18 cellular contexts compared by ENCODE assay signal in genomic region chr1:43866201-43866600, GRCh38.
DNase-seq lines count a peak whose midpoint lies in the region; ATAC-seq, FAIRE-seq and TF ChIP-seq lines count a peak whose summit lies in the region.
"Had no signal": no experiment of that assay in that cellular context is flagged by ENCODE, and none has a peak within 500 bp of the region (broad histone marks: within the 10 kb centered on the region; RNA-seq: fewer than 3 reads in every experiment).

No MANE protein-coding gene starts in this region.

- FAIRE-seq in K562 (lab: Jason Lieb, UNC): no peak
- FAIRE-seq: G401.6, GM12891 had no signal

- TF ChIP-seq EP300 in K562 (IDR thresholded peaks at IDR 0.05; ENCODE audit: low read length): no peak

- H3K9me3 Mint-ChIP-seq in activated CD4-positive, alpha-beta T cell treated with anti-CD3 and anti-CD28 coated beads for 36 hours (ENCODE audit: low read depth): no peaks in the 10 kb centered on the region
- no peaks in the 10 kb centered on the region for H3K9me3 Mint-ChIP-seq in stimulated activated naive CD8-positive, alpha-beta T cell treated with anti-CD3 and anti-CD28 coated beads, Interleukin-15, amount 100 ng/mL, for 72 hours

- CTCF ChIA-PET in activated CD4-positive, alpha-beta T cell treated with anti-CD3 and anti-CD28 coated beads for 36 hours (lab: Charles Lee): no interaction called here
- CTCF ChIA-PET in K562 (lab: Yijun Ruan, JAX; ENCODE audit: low intra/inter-chr PET ratio): no interaction called here

- peaks cover 2% of the 10 kb centered on the region for H3K9me1 ChIP-seq in K562 (ENCODE audit: control insufficient read depth, insufficient read depth, low read length)

- POLR2A ChIA-PET in activated CD4-positive, alpha-beta T cell treated with anti-CD3 and anti-CD28 coated beads for 36 hours (lab: Charles Lee): no interaction called here
- POLR2A ChIA-PET in K562 (lab: Yijun Ruan, JAX): no interaction called here

- in situ Hi-C loops in K562 (cut with MboI): no loop called here

- H3K9ac ChIP-seq in K562 (ENCODE audit: insufficient read depth in 1 of 2, low read depth in 2 of 2, low read length in 2 of 2): no peak overlapping the region; a peak in 1 of 4 replicates

- ATAC-seq in activated CD4-positive, alpha-beta T cell treated with anti-CD3 and anti-CD28 coated beads for 36 hours: no peak
- ATAC-seq in stimulated activated naive CD8-positive, alpha-beta T cell treated with anti-CD3 and anti-CD28 coated beads, Interleukin-15, amount 100 ng/mL, for 72 hours: no peak
- ATAC-seq in stimulated activated naive CD8-positive, alpha-beta T cell treated with anti-CD3 and anti-CD28 coated beads, Interleukin-15, Interleukin-2, amounts not matched to agents 100 U/mL and 50 U/mL, for 24 hours: no peak
- ATAC-seq in K562 (no peak), HG03196 (IDR thresholded peaks at IDR 0.05; ENCODE audit: unreplicated experiment) (no peak)

- H3K4me1 ChIP-seq in K562 (replicated peaks in 1 of 2; ENCODE audit: control insufficient read depth in 2 of 2, insufficient read depth in 2 of 2, low read length in 2 of 2): peaks cover 15 to 31% of the 10 kb centered on the region in 2 experiments

- H3K4me1 Mint-ChIP-seq in activated CD4-positive, alpha-beta T cell treated with anti-CD3 and anti-CD28 coated beads for 36 hours: peaks cover 38% of the 10 kb centered on the region
- H3K4me1 Mint-ChIP-seq in stimulated activated naive CD8-positive, alpha-beta T cell treated with anti-CD3 and anti-CD28 coated beads, Interleukin-15, amount 100 ng/mL, for 72 hours: peaks cover 34% of the 10 kb centered on the region

- no peaks in the 10 kb centered on the region for H3K27me3 Mint-ChIP-seq in activated CD4-positive, alpha-beta T cell treated with anti-CD3 and anti-CD28 coated beads for 36 hours
- no peaks in the 10 kb centered on the region for H3K27me3 Mint-ChIP-seq in stimulated activated naive CD8-positive, alpha-beta T cell treated with anti-CD3 and anti-CD28 coated beads, Interleukin-15, amount 100 ng/mL, for 72 hours

- no peak overlapping the region for H3K4me2 ChIP-seq in K562 (ENCODE audit: insufficient read depth, low read length)

- 80% methylated on average over 2 of the region's 2 CpGs for WGBS in K562 (ENCODE audit: insufficient coverage, low coverage, missing lambda C conversion rate)

- H3K27me3 ChIP-seq in K562 (ENCODE audit: control insufficient read depth in 2 of 2, insufficient read depth in 2 of 2, low read length in 2 of 2): no peaks in the 10 kb centered on the region

- TF ChIP-seq RAD21 in K562 (CRISPR knock-in tag; conservative IDR thresholded peaks at IDR 0.05 in 1 of 2, IDR thresholded peaks at IDR 0.05 in 1 of 2): no peak

- no peaks in the 10 kb centered on the region for H4K20me1 ChIP-seq in K562 (replicated peaks; ENCODE audit: control insufficient read depth, insufficient read depth, low read length)

- no peak for TF ChIP-seq CTCF in K562 (IDR thresholded peaks at IDR 0.05 in 2 of 3, conservative IDR thresholded peaks at IDR 0.05 in 1 of 3; ENCODE audit: insufficient read depth in 2 of 3, low read depth in 1 of 3, low read length in 3 of 3)

- TF ChIP-seq POLR2A in K562 (conservative IDR thresholded peaks at IDR 0.05): no peak

- no peak for DNase-seq in activated CD4-positive, alpha-beta T cell treated with anti-CD3 and anti-CD28 coated beads for 36 hours
- DNase-seq in activated CD4-positive, alpha-beta T cell treated with anti-CD3 and anti-CD28 coated beads, Interleukin-2, amount 50 U/mL, for 1 hour: no peak
- DNase-seq in stimulated activated naive CD8-positive, alpha-beta T cell treated with anti-CD3 and anti-CD28 coated beads, Interleukin-15, amount 100 ng/mL, for 72 hours: no peak
- no peak for DNase-seq in stimulated activated naive CD8-positive, alpha-beta T cell treated with anti-CD3 and anti-CD28 coated beads, Interleukin-15, Interleukin-2, amounts not matched to agents 100 U/mL and 50 U/mL, for 24 hours
- DNase-seq in K562 (ENCODE audit: extremely low read depth in 1 of 4, low spot score in 3 of 4) (no peak), NCI-H187 treated with DMSO at 0.1 percent for 48 hours (lab: John Stamatoyannopoulos, UW) (no peak), AG20443 (ENCODE audit: low spot score) (no peak)
- DNase-seq: 8988T, DND-41, GOT3, KG1, NCI-H1048, NCI-H1436 treated with DMSO at 0.1 percent for 48 hours, NCI-H2081, NCI-H748 treated with DMSO at 0.1 percent for 48 hours had no signal

- H3K27ac ChIP-seq in K562 (ENCODE audit: extremely low read depth, low read depth, low read length): peak overlapping the region; percentile 37; the same call in 1 of the 3 replicates

- no peaks in the 10 kb centered on the region for H3K36me3 ChIP-seq in K562 (ENCODE audit: control insufficient read depth, insufficient read depth, low read length)

- no peak overlapping the region for H3K4me3 ChIP-seq in K562

- no peaks in the 10 kb centered on the region for H3K9me3 ChIP-seq in K562 (replicated peaks; ENCODE audit: control insufficient read depth, insufficient read depth, low read depth, low read length)

- intact Hi-C loops in activated CD4-positive, alpha-beta T cell treated with anti-CD3 and anti-CD28 coated beads for 36 hours (cut with DNase I, micrococcal nuclease): no loop called here
- intact Hi-C loops in K562 (cut with micrococcal nuclease): no loop called here

- peak overlapping the region; percentile 74 for H3K27ac Mint-ChIP-seq in activated CD4-positive, alpha-beta T cell treated with anti-CD3 and anti-CD28 coated beads for 36 hours
- peak overlapping the region; percentile 65 to 79 for H3K27ac Mint-ChIP-seq in stimulated activated naive CD8-positive, alpha-beta T cell treated with anti-CD3 and anti-CD28 coated beads, Interleukin-15, amount 100 ng/mL, for 72 hours

- H2AFZ ChIP-seq in K562 (ENCODE audit: low read depth, low read length): no peak overlapping the region

- no peaks in the 10 kb centered on the region for H3K79me2 ChIP-seq in K562 (ENCODE audit: control insufficient read depth, insufficient read depth, low read length)

- no peak overlapping the region for H3K4me3 Mint-ChIP-seq in activated CD4-positive, alpha-beta T cell treated with anti-CD3 and anti-CD28 coated beads for 36 hours
- H3K4me3 Mint-ChIP-seq in stimulated activated naive CD8-positive, alpha-beta T cell treated with anti-CD3 and anti-CD28 coated beads, Interleukin-15, amount 100 ng/mL, for 72 hours: no peak overlapping the region

- H3K36me3 Mint-ChIP-seq in activated CD4-positive, alpha-beta T cell treated with anti-CD3 and anti-CD28 coated beads for 36 hours (ENCODE audit: low read depth): peaks cover 4% of the 10 kb centered on the region

- no TSS peak for BruUV-seq in K562 (replicated peaks; lab: Mats Ljungman, UMichigan)

TF ChIP-seq in K562, 482 proteins besides CTCF, POLR2A, EP300 and RAD21:
- no peak for TF ChIP-seq TEAD4 (IDR thresholded peaks at IDR 0.05; ENCODE audit: low read length)
- 0 out of 2 replicates have a peak, but pooled peaks have one; percentile 30 for TF ChIP-seq TEAD4 (CRISPR knock-in tag; IDR thresholded peaks at IDR 0.05; ENCODE audit: borderline replicate concordance)
- no peak for TF ChIP-seq ARID3B (CRISPR knock-in tag; IDR thresholded peaks at IDR 0.05; ENCODE audit: borderline replicate concordance)
